19 cellular contexts compared by ENCODE assay signal in genomic region chr4:55369968-55370367, GRCh38.
"Had no signal": no experiment of that assay in that cellular context is flagged by ENCODE, and none has a peak within 500 bp of the region (broad histone marks: within the 10 kb centered on the region; RNA-seq: fewer than 3 reads in every experiment).

No MANE protein-coding gene starts in this region.

- H3K4me3 ChIP-seq: mucosa of descending colon, suprapubic skin, tibial artery, upper lobe of left lung, uterus had no signal

- H3K27ac Mint-ChIP-seq: naive thymus-derived CD8-positive, alpha-beta T cell had no signal

- H3K36me3 ChIP-seq: upper lobe of left lung, uterus had no signal

- H3K27me3 Mint-ChIP-seq: naive thymus-derived CD8-positive, alpha-beta T cell had no signal

- H3K4me3 Mint-ChIP-seq: naive thymus-derived CD8-positive, alpha-beta T cell; neural crest cell had no signal

- H3K4me1 ChIP-seq: foreskin keratinocyte, suprapubic skin, tibial artery, uterus had no signal

- DNase-seq: cortex of kidney; erythroblast; foreskin keratinocyte; head of caudate nucleus; hippocampal formation; mammary epithelial cell; mucosa of descending colon; naive thymus-derived CD8-positive, alpha-beta T cell; posterior cingulate gyrus; right cardiac atrium; small intestine; stimulated activated CD4-positive, alpha-beta T cell treated with anti-CD3 and anti-CD28 coated beads, Interleukin-12 subunit alpha, Interleukin-12 subunit beta, amount 100 ng/mL, for 4 hours; stimulated activated naive CD4-positive, alpha-beta T cell treated with Interleukin-2 at 50 U/mL for 16 hours; tibial artery; upper lobe of left lung; uterus had no signal

- ATAC-seq: foreskin keratinocyte; mucosa of descending colon; naive thymus-derived CD8-positive, alpha-beta T cell; right cardiac atrium had no signal

- H3K27ac ChIP-seq: foreskin keratinocyte, suprapubic skin, tibial artery, upper lobe of left lung, uterus had no signal

- H3K27me3 ChIP-seq: foreskin keratinocyte, suprapubic skin, tibial artery, upper lobe of left lung, uterus had no signal

- FAIRE-seq: endothelial cell of umbilical vein, small intestine had no signal

- H3K9me3 ChIP-seq: mucosa of descending colon, suprapubic skin, tibial artery, upper lobe of left lung, uterus had no signal

- H3K4me1 Mint-ChIP-seq: naive thymus-derived CD8-positive, alpha-beta T cell had no signal

- H3K9me3 Mint-ChIP-seq: naive thymus-derived CD8-positive, alpha-beta T cell; neural crest cell had no signal
